In the genomic region with DNA sequence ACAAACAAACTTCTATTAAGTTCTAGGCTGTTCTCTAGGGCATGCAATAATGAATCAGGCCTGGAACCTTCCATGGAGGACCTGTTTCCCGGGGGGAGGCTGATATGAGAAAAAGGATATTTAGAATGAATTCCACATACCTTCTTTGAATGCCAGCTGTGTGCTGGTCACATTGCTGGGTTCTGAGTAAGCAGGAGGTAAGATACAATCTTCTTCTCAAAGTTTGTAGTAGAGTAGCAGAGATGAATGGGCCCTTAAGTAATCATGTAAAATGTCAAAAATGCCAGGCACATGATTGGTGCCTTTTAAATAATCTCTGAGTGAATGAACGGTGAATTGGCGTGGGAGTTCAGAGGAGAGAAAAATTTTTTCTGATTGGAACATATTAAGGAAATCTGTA, we compare ENCODE assay signal across 16 cellular contexts. TPM values are rescaled to one million over a fixed set of nuclear protein-coding genes. Genes with fewer than 3 reads are reported as not detected.
DNase-seq lines count a peak whose midpoint lies in the region; ATAC-seq, FAIRE-seq and TF ChIP-seq lines count a peak whose summit lies in the region.
"Had no signal": no experiment of that assay in that cellular context is flagged by ENCODE, and none has a peak within 500 bp of the region (broad histone marks: within the 10 kb centered on the region; RNA-seq: fewer than 3 reads in every experiment).

No MANE protein-coding gene starts in this region.

- DNase-seq in AG10803 (ENCODE audit: low read depth), result peak; percentile 83
- peak; percentile 41 for DNase-seq in MG63
- DNase-seq in K562 (ENCODE audit: extremely low read depth in 1 of 4, low spot score in 3 of 4), result no peak
- peak; percentile 89 for DNase-seq in kidney tubule cell (ENCODE audit: low spot score)
- DNase-seq in activated CD4-positive, alpha-beta T cell treated with anti-CD3 and anti-CD28 coated beads for 1 hour, result no peak
- DNase-seq in NAMALWA (ENCODE audit: low spot score), result no peak
- no peak for DNase-seq in C1 segment of cervical spinal cord (lab: John Stamatoyannopoulos, UW)
- no peak for DNase-seq in NCI-H748 treated with DMSO at 0.1 percent for 48 hours (lab: John Stamatoyannopoulos, UW)
- DNase-seq: activated naive CD4-positive, alpha-beta T cell treated with anti-CD3 and anti-CD28 coated beads for 36 hours; cortex of kidney; heart right ventricle; NCI-H774; stimulated activated CD4-positive, alpha-beta T cell treated with anti-CD3 and anti-CD28 coated beads, Interleukin-4, amount 100 ng/mL, for 1 hour; stimulated activated naive CD8-positive, alpha-beta T cell treated with anti-CD3 and anti-CD28 coated beads, Interleukin-15, Interleukin-2, amounts not matched to agents 100 U/mL and 50 U/mL, for 24 hours had no signal

- intact Hi-C loops in K562 (cut with micrococcal nuclease), result no loop called here

- H3K9me3 ChIP-seq in MG63, result peaks cover 12% of the 10 kb centered on the region
- H3K9me3 ChIP-seq in K562 (replicated peaks; ENCODE audit: control insufficient read depth, insufficient read depth, low read depth, low read length), result no peaks in the 10 kb centered on the region
- H3K9me3 ChIP-seq: BLaER1, heart right ventricle had no signal

- TF ChIP-seq RAD21 in K562 (CRISPR knock-in tag; conservative IDR thresholded peaks at IDR 0.05 in 1 of 2, IDR thresholded peaks at IDR 0.05 in 1 of 2), result no peak

- no peak overlapping the region for H3K9ac ChIP-seq in K562 (ENCODE audit: insufficient read depth in 1 of 2, low read depth in 2 of 2, low read length in 2 of 2)
- H3K9ac ChIP-seq: BLaER1, parathyroid adenoma had no signal

- in situ Hi-C loops in K562 (cut with MboI), result no loop called here

- no peak overlapping the region for H3K27ac ChIP-seq in K562 (ENCODE audit: extremely low read depth, low read depth, low read length)
- H3K27ac ChIP-seq: BLaER1, heart right ventricle, parathyroid adenoma had no signal

- no peak for FAIRE-seq in K562 (lab: Jason Lieb, UNC)

- H3K27me3 ChIP-seq in MG63 (no peaks in the 10 kb centered on the region), K562 (ENCODE audit: control insufficient read depth in 2 of 2, insufficient read depth in 2 of 2, low read length in 2 of 2) (no peaks in the 10 kb centered on the region)
- H3K27me3 ChIP-seq: BLaER1, heart right ventricle had no signal

- TF ChIP-seq POLR2A in K562 (conservative IDR thresholded peaks at IDR 0.05), result no peak

- CTCF ChIA-PET in K562 (lab: Yijun Ruan, JAX; ENCODE audit: low intra/inter-chr PET ratio), result no interaction called here

- 37% methylated on average over 3 of the region's 3 CpGs for WGBS in K562 (ENCODE audit: insufficient coverage, low coverage, missing lambda C conversion rate)

- H4K20me1 ChIP-seq in K562 (replicated peaks; ENCODE audit: control insufficient read depth, insufficient read depth, low read length), result no peaks in the 10 kb centered on the region
- H4K20me1 ChIP-seq: BLaER1 had no signal

- no peaks in the 10 kb centered on the region for H3K36me3 ChIP-seq in MG63
- no peaks in the 10 kb centered on the region for H3K36me3 ChIP-seq in K562 (ENCODE audit: control insufficient read depth, insufficient read depth, low read length)
- H3K36me3 ChIP-seq: BLaER1, heart right ventricle had no signal

- H3K4me3 ChIP-seq in AG10803 (ENCODE audit: low read length) (no peak overlapping the region), MG63 (no peak overlapping the region), K562 (no peak overlapping the region)
- H3K4me3 ChIP-seq: BLaER1, heart right ventricle had no signal

- POLR2A ChIA-PET in K562 (lab: Yijun Ruan, JAX), result no interaction called here

- H3K9me1 ChIP-seq in K562 (ENCODE audit: control insufficient read depth, insufficient read depth, low read length), result no peaks in the 10 kb centered on the region

- no peak overlapping the region for H2AFZ ChIP-seq in K562 (ENCODE audit: low read depth, low read length)
- H2AFZ ChIP-seq: parathyroid adenoma had no signal

- no peak for ATAC-seq in K562
- ATAC-seq: heart right ventricle; stimulated activated naive CD8-positive, alpha-beta T cell treated with anti-CD3 and anti-CD28 coated beads, Interleukin-15, Interleukin-2, amounts not matched to agents 100 U/mL and 50 U/mL, for 24 hours had no signal

- TF ChIP-seq CTCF in AG10803 (conservative IDR thresholded peaks at IDR 0.05; ENCODE audit: low read length) (no peak), K562 (IDR thresholded peaks at IDR 0.05 in 2 of 3, conservative IDR thresholded peaks at IDR 0.05 in 1 of 3; ENCODE audit: insufficient read depth in 2 of 3, low read depth in 1 of 3, low read length in 3 of 3) (no peak)

- no peak for TF ChIP-seq EP300 in K562 (IDR thresholded peaks at IDR 0.05; ENCODE audit: low read length)

- H3K4me2 ChIP-seq in K562 (ENCODE audit: insufficient read depth, low read length), result no peak overlapping the region
- H3K4me2 ChIP-seq: BLaER1 had no signal

- BruUV-seq in K562 (replicated peaks; lab: Mats Ljungman, UMichigan), result no TSS peak

- no peaks in the 10 kb centered on the region for H3K79me2 ChIP-seq in K562 (ENCODE audit: control insufficient read depth, insufficient read depth, low read length)
- H3K79me2 ChIP-seq: parathyroid adenoma had no signal

- peaks cover 24 to 30% of the 10 kb centered on the region in 2 experiments for H3K4me1 ChIP-seq in K562 (replicated peaks in 1 of 2; ENCODE audit: control insufficient read depth in 2 of 2, insufficient read depth in 2 of 2, low read length in 2 of 2)
- H3K4me1 ChIP-seq: BLaER1 had no signal

TF ChIP-seq in K562, 482 proteins besides CTCF, POLR2A, EP300 and RAD21 (continues in another document):
- TF ChIP-seq ZNF561 (CRISPR knock-in tag; conservative IDR thresholded peaks at IDR 0.05) (no peak), MEF2A (IDR thresholded peaks at IDR 0.05; ENCODE audit: control insufficient read depth, low read depth, low read length) (no peak), YY1 (IDR thresholded peaks at IDR 0.05; ENCODE audit: borderline replicate concordance in 1 of 3, control insufficient read depth in 1 of 3, extremely low read depth in 1 of 3, insufficient read depth in 3 of 3, insufficient read length in 1 of 3, insufficient replicate concordance in 2 of 3, low read depth in 1 of 3, low read length in 2 of 3) (no peak), CCNT2 (IDR thresholded peaks at IDR 0.05; ENCODE audit: borderline replicate concordance, extremely low read depth, insufficient read length, low read depth, low read length) (no peak), GTF2A2 (tag; IDR thresholded peaks at IDR 0.05) (no peak)
- TF ChIP-seq, protein P1, sequence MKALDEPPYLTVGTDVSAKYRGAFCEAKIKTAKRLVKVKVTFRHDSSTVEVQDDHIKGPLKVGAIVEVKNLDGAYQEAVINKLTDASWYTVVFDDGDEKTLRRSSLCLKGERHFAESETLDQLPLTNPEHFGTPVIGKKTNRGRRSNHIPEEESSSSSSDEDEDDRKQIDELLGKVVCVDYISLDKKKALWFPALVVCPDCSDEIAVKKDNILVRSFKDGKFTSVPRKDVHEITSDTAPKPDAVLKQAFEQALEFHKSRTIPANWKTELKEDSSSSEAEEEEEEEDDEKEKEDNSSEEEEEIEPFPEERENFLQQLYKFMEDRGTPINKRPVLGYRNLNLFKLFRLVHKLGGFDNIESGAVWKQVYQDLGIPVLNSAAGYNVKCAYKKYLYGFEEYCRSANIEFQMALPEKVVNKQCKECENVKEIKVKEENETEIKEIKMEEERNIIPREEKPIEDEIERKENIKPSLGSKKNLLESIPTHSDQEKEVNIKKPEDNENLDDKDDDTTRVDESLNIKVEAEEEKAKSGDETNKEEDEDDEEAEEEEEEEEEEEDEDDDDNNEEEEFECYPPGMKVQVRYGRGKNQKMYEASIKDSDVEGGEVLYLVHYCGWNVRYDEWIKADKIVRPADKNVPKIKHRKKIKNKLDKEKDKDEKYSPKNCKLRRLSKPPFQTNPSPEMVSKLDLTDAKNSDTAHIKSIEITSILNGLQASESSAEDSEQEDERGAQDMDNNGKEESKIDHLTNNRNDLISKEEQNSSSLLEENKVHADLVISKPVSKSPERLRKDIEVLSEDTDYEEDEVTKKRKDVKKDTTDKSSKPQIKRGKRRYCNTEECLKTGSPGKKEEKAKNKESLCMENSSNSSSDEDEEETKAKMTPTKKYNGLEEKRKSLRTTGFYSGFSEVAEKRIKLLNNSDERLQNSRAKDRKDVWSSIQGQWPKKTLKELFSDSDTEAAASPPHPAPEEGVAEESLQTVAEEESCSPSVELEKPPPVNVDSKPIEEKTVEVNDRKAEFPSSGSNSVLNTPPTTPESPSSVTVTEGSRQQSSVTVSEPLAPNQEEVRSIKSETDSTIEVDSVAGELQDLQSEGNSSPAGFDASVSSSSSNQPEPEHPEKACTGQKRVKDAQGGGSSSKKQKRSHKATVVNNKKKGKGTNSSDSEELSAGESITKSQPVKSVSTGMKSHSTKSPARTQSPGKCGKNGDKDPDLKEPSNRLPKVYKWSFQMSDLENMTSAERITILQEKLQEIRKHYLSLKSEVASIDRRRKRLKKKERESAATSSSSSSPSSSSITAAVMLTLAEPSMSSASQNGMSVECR (CRISPR knock-in tag; IDR thresholded peaks at IDR 0.05), result no peak

RNA-seq across cellular contexts. Expression of a gene that starts 47.4 kb away (rescaled TPM):
- 82.5 and 111 TPM in 2 replicates for total RNA-seq in MG63 (2014; rRNA removed; shearing (Covaris generic); ENCODE audit: low replicate concordance)
- total RNA-seq in K562 (2011; cell fraction: chromatin; rRNA removed; ENCODE audit: low replicate concordance), result 34.9 and 72.8 TPM in 2 replicates
- 45.9 and 47.5 TPM in 2 replicates for total RNA-seq in K562 (2011; cell fraction: nucleolus; rRNA removed)
- 36.4 and 37.1 TPM in 2 replicates for total RNA-seq in K562 (2011; cell fraction: nucleoplasm; rRNA removed)
- total RNA-seq in K562 (2014; rRNA removed) (48.3 and 61.2 TPM in 2 replicates), K562 (2014; rRNA removed; fragmentation: Illumina TruSeq; extraction: Trizol) (17.4 and 22.0 TPM in 2 replicates), K562 (2015; rRNA removed; fragmentation: Illumina TruSeq; extraction: Trizol) (20.4 and 21.0 TPM in 2 replicates), K562 (2021) (78.5 and 82.3 TPM in 2 replicates)
- polyA plus RNA-seq in K562 (2011; rRNA removed) (35.3 and 37.6 TPM in 2 replicates), K562 (2014; fragmentation: Illumina TruSeq; extraction: Trizol) (55.1 and 56.7 TPM in 2 replicates), K562 (2014; fragmentation: Nextera tagmentation; extraction: Ambion mirVana) (1 to 10 TPM; 5.5 TPM), K562 (2014; rRNA removed) (43.9 and 48.0 TPM in 2 replicates)
- polyA plus RNA-seq in K562 (2011; cell fraction: cytosol; rRNA removed), result 31.6 and 76.0 TPM in 2 replicates
- 26.4 and 54.7 TPM in 2 replicates for polyA plus RNA-seq in K562 (2011; cell fraction: nucleus; rRNA removed)
- 47.9 and 85.2 TPM in 2 replicates for polyA plus RNA-seq in K562 (2012)
- polyA minus RNA-seq in K562 (2011; rRNA and poly(A)+ RNA removed), result 21.4 and 54.6 TPM in 2 replicates
- polyA minus RNA-seq in K562 (2011; cell fraction: cytosol; rRNA and poly(A)+ RNA removed), result 46.4 and 51.2 TPM in 2 replicates
- 18.8 and 21.4 TPM in 2 replicates for polyA minus RNA-seq in K562 (2011; cell fraction: nucleus; rRNA and poly(A)+ RNA removed)
- total RNA-seq: activated naive CD4-positive, alpha-beta T cell treated with anti-CD3 and anti-CD28 coated beads for 36 hours had no signal

Comparison
In these comparisons a context has a peak if more than half of its experiments do, and no peak if none do; other contexts are left out.
1. DNase-seq: peak in AG10803 (single experiment), MG63 (single experiment) and kidney tubule cell (single experiment); none in K562 (0 of 4), activated CD4-positive, alpha-beta T cell treated with anti-CD3 and anti-CD28 coated beads for 1 hour (single experiment), NAMALWA (single experiment), C1 segment of cervical spinal cord (0 of 14) and NCI-H748 treated with DMSO at 0.1 percent for 48 hours (single experiment).